Comparison of ENCODE assay signal across 8 cellular contexts in the genomic region with DNA sequence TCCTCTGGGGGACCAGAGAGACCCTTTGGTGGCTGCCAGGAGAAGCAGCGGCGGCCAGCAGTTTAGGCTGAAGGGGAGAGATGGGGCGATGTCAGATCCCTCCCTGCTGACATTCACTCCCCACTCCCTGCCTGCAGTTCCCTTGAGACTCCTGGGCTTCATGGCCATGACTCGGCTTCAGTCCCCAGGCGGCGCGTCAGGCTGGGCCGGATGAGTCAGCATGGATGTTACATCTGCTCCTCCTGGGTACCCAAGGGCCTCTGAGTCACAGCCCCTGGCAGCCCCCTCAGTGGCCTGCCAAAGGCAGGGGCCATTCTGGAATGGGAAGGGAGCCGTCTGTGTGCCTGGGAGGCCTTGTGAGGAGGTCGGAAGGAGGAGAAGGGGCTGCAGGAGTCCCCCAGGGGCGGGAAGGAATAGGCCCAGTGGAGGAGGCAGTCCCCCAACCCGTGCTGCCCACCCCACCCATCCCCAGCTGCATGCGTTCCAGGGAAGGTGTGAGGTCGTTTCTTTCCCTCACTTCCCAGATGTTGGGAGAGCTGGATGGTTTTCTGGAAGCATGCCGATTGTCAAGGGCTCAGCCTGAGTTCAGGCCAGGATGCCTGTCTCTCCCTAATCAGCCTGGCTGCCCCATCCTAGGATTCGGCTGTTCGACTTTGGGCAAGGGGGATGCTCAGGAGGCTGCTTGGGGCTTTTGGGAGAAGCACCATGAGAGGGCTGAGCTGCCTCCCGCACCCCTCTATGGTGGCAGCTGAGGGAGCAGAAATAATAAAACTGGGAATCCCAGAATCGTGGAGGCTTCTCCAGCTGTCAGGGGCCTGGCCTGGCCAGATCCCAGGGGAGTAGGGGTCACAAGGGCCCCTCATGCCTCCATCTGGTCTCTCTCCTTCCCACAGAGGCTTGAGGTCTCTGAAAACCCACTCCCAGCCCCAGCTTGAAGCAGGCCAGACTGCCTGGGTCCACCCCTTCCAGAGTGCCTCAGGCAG. TPM values are rescaled to one million over a fixed set of nuclear protein-coding genes. Genes with fewer than 3 reads are reported as not detected.
DNase-seq lines count a peak whose midpoint lies in the region; ATAC-seq and TF ChIP-seq lines count a peak whose summit lies in the region.

No MANE protein-coding gene starts in this region.

- DNase-seq in EH (ENCODE audit: low read depth) = peak; percentile 95
- DNase-seq in MV-4-11 (lab: John Stamatoyannopoulos, UW) = peak; percentile 88
- peak; percentile 86 for DNase-seq in brain microvascular endothelial cell
- no peak for DNase-seq in naive thymus-derived CD4-positive, alpha-beta T cell
- DNase-seq in LoVo (ENCODE audit: low spot score) = no peak
- no peak for DNase-seq in NCI-H146 treated with DMSO at 0.1 percent for 48 hours (lab: John Stamatoyannopoulos, UW; ENCODE audit: unreplicated experiment)

- ATAC-seq in naive thymus-derived CD4-positive, alpha-beta T cell = peak; percentile 74
- ATAC-seq in HG02981 (IDR thresholded peaks at IDR 0.05; ENCODE audit: unreplicated experiment) (no peak), GM18861 (IDR thresholded peaks at IDR 0.05; ENCODE audit: unreplicated experiment) (no peak)

- H3K4me3 Mint-ChIP-seq in naive thymus-derived CD4-positive, alpha-beta T cell = no peak overlapping the region

- no peak for TF ChIP-seq CTCF in brain microvascular endothelial cell (IDR thresholded peaks at IDR 0.05; ENCODE audit: low read depth, low read length, missing control alignments)

- intact Hi-C loops in naive thymus-derived CD4-positive, alpha-beta T cell (cut with micrococcal nuclease) = no loop called here

- H3K27me3 ChIP-seq in brain microvascular endothelial cell (replicated peaks) = no peaks in the 10 kb centered on the region
- H3K27me3 ChIP-seq in naive thymus-derived CD4-positive, alpha-beta T cell (ENCODE audit: control insufficient read depth in 2 of 2, insufficient read depth in 2 of 2, low read length in 2 of 2) = no peaks in the 10 kb centered on the region

- no peaks in the 10 kb centered on the region for H3K9me3 Mint-ChIP-seq in naive thymus-derived CD4-positive, alpha-beta T cell

- no peak overlapping the region for H3K27ac Mint-ChIP-seq in naive thymus-derived CD4-positive, alpha-beta T cell

- H3K4me1 ChIP-seq in naive thymus-derived CD4-positive, alpha-beta T cell (ENCODE audit: control insufficient read depth in 2 of 2, insufficient read depth in 2 of 2, low read length in 2 of 2) = no peaks in the 10 kb centered on the region

- POLR2A ChIA-PET in naive thymus-derived CD4-positive, alpha-beta T cell (lab: Charles Lee) = no interaction called here

- peaks cover 0 to 4% (median 0%) of the 10 kb centered on the region in 7 donors for H3K4me1 Mint-ChIP-seq in naive thymus-derived CD4-positive, alpha-beta T cell

- H3K36me3 ChIP-seq in brain microvascular endothelial cell (replicated peaks) = no peaks in the 10 kb centered on the region
- H3K36me3 ChIP-seq in naive thymus-derived CD4-positive, alpha-beta T cell (ENCODE audit: control insufficient read depth in 2 of 3, insufficient read depth in 3 of 3, low read length in 3 of 3) = no peaks in the 10 kb centered on the region

- no peaks in the 10 kb centered on the region for H3K36me3 Mint-ChIP-seq in naive thymus-derived CD4-positive, alpha-beta T cell

- no peaks in the 10 kb centered on the region for H3K9me3 ChIP-seq in naive thymus-derived CD4-positive, alpha-beta T cell (ENCODE audit: control insufficient read depth in 2 of 3, low read length in 3 of 3)

- no peak overlapping the region for H3K27ac ChIP-seq in brain microvascular endothelial cell
- no peak overlapping the region for H3K27ac ChIP-seq in naive thymus-derived CD4-positive, alpha-beta T cell (ENCODE audit: low read depth, low read length)

- in situ Hi-C loops in brain microvascular endothelial cell (cut with HindIII; ENCODE audit: low pct_ligation_motif_present, low sequenced_read_pairs) = no loop called here

- H3K27me3 Mint-ChIP-seq in naive thymus-derived CD4-positive, alpha-beta T cell = peaks cover 5 to 24% (median 21%) of the 10 kb centered on the region in 5 donors

- no peak overlapping the region for H3K4me3 ChIP-seq in brain microvascular endothelial cell (ENCODE audit: low read depth, low read length)
- no peak overlapping the region for H3K4me3 ChIP-seq in naive thymus-derived CD4-positive, alpha-beta T cell (ENCODE audit: low read length)

- CTCF ChIA-PET in naive thymus-derived CD4-positive, alpha-beta T cell (lab: Charles Lee) = no interaction called here

RNA-seq across cellular contexts. Expression of a gene that starts 9.7 kb away (rescaled TPM):
- total RNA-seq in naive thymus-derived CD4-positive, alpha-beta T cell = under 1 TPM in 2 of 5 experiments, not detected in 3; 0.07 to 0.39 TPM
- not detected for polyA plus RNA-seq in naive thymus-derived CD4-positive, alpha-beta T cell

Comparison
In these comparisons a context has a peak if more than half of its experiments do, and no peak if none do; other contexts are left out.
1. DNase-seq: peak in EH (single experiment), MV-4-11 (single experiment) and brain microvascular endothelial cell (single experiment); none in naive thymus-derived CD4-positive, alpha-beta T cell (0 of 9), LoVo (single experiment) and NCI-H146 treated with DMSO at 0.1 percent for 48 hours (single experiment).